Comparison of ENCODE assay signal across 9 cellular contexts in genomic region chr1:151693057-151693651, GRCh38. TPM values are rescaled to one million over a fixed set of nuclear protein-coding genes. Genes with fewer than 3 reads are reported as not detected.
A peak's percentile ranks its signal among the peaks of the same experiment; 100 is the strongest.
DNase-seq lines count a peak whose midpoint lies in the region; ATAC-seq and TF ChIP-seq lines count a peak whose summit lies in the region.
"Had no signal": no experiment of that assay in that cellular context is flagged by ENCODE, and none has a peak within 500 bp of the region (broad histone marks: within the 10 kb centered on the region; RNA-seq: fewer than 3 reads in every experiment).

No MANE protein-coding gene starts in this region.

- H3K27me3 ChIP-seq in breast epithelium, result no peaks in the 10 kb centered on the region

- intact Hi-C loops in breast epithelium (cut with DNase I; ENCODE audit: low total_unique reads), result no loop called here

- ATAC-seq in GM21825 (IDR thresholded peaks at IDR 0.05; ENCODE audit: unreplicated experiment) (no peak), HG02938 (IDR thresholded peaks at IDR 0.05; ENCODE audit: unreplicated experiment) (no peak)

- no peaks in the 10 kb centered on the region for H3K9me3 ChIP-seq in breast epithelium

- TF ChIP-seq POLR2A in breast epithelium (IDR thresholded peaks at IDR 0.05), result no peak

- DNase-seq in NCI-H510A treated with DMSO at 0.1 percent for 48 hours (lab: John Stamatoyannopoulos, UW), result peak; percentile 57
- no peak for DNase-seq in NCI-H510A (lab: John Stamatoyannopoulos, UW)
- DNase-seq in NCI-H2196 treated with DMSO at 0.1 percent for 48 hours (lab: John Stamatoyannopoulos, UW; ENCODE audit: unreplicated experiment), result peak; percentile 29
- no peak for DNase-seq in breast epithelium (ENCODE audit: low spot score in 2 of 2)
- peak; percentile 33 for DNase-seq in midbrain (lab: John Stamatoyannopoulos, UW)
- DNase-seq in stimulated activated CD8-positive, alpha-beta memory T cell treated with anti-CD3 and anti-CD28 coated beads, Interleukin-4, amount 100 ng/mL, for 48 hours, result no peak

- no peaks in the 10 kb centered on the region for H3K36me3 ChIP-seq in breast epithelium

- no peak overlapping the region for H3K27ac ChIP-seq in breast epithelium
- H3K27ac ChIP-seq: skin epidermis had no signal

- H3K4me1 ChIP-seq in breast epithelium, result no peaks in the 10 kb centered on the region

- H3K4me3 ChIP-seq in breast epithelium, result no peak overlapping the region
- H3K4me3 ChIP-seq: skin epidermis had no signal

- peak in 2 of 3 donors; percentile 21 to 22 for TF ChIP-seq CTCF in breast epithelium (IDR thresholded peaks at IDR 0.05)

RNA-seq across cellular contexts. Expression of gene CELF3, which starts 23.4 kb away (rescaled TPM):
- total RNA-seq in breast epithelium, result not detected

RNA-seq across cellular contexts. Expression of gene RIIAD1, which starts 28.2 kb away (rescaled TPM):
- not detected for total RNA-seq in breast epithelium

Comparison
In these comparisons a context has a peak if more than half of its experiments do, and no peak if none do; other contexts are left out.
1. DNase-seq: peak in NCI-H510A treated with DMSO at 0.1 percent for 48 hours (single experiment), NCI-H2196 treated with DMSO at 0.1 percent for 48 hours (single experiment) and midbrain (single experiment); none in NCI-H510A (single experiment), breast epithelium (0 of 2) and stimulated activated CD8-positive, alpha-beta memory T cell treated with anti-CD3 and anti-CD28 coated beads, Interleukin-4, amount 100 ng/mL, for 48 hours (single experiment).